ENCODE assay signal across 8 cellular contexts in the genomic region with DNA sequence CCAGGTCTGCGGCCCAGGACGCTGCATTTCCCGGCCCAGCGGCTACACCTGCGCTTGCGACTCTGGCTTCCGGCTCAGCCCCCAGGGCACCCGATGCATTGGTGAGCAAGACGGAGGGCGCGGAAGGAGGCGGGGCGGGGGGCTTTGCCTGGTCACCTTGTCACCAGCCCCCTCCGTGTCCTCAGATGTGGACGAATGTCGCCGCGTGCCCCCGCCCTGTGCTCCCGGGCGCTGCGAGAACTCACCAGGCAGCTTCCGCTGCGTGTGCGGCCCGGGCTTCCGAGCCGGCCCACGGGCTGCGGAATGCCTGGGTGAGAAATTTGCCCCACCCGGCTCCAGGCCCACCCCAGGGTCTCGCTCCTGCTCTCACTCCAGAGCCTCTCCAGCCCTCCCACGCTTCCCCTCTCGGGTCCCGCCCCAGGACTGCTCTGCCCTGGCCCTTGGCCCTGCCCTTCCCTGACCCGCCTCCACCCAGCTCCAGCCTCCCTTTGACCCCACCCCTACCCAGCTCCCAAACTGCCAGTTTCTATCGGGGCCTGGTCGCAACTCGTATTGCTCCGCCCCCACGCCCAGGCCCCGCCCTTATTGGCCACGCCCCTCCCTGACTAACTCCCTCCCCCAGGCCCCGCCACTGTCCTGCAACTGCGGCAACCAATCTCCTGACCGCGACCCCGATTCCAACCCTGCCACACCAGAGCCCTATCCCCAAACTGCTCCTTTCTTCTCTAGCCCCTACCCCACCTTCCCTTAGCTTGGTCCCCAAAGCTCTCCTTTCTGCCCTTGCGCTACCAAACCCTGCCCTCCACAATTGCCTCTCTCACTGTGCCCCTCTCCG. TPM values are rescaled to one million over a fixed set of nuclear protein-coding genes. Genes with fewer than 3 reads are reported as not detected.
DNase-seq lines count a peak whose midpoint lies in the region; ATAC-seq, FAIRE-seq and TF ChIP-seq lines count a peak whose summit lies in the region.

No MANE protein-coding gene starts in this region.

- H3K9ac ChIP-seq in MM.1S (ENCODE audit: low read length): peak overlapping the region; percentile 67; the same call in 1 of the 2 replicates

- in situ Hi-C loops in Caki2 (cut with HindIII; ENCODE audit: low pct_unique_long_range_greater_than_20kb, low sequenced_read_pairs): no loop called here

- DNase-seq in Caki2 (ENCODE audit: low read depth): peak; percentile 59
- DNase-seq in MM.1S: peak; percentile 91
- DNase-seq in activated CD4-positive, CD25-positive, alpha-beta regulatory T cell (lab: John Stamatoyannopoulos, UW): peak; percentile 54 to 86 (median 76)
- peak; percentile 75 for DNase-seq in central memory CD4-positive, alpha-beta T cell
- peak; percentile 84 for DNase-seq in kidney tubule cell (ENCODE audit: low spot score)
- peak; percentile 81 for DNase-seq in stimulated activated CD4-positive, alpha-beta T cell treated with anti-CD3 and anti-CD28 coated beads, Interleukin-2, amount 100 ng/mL, for 4 hours (ENCODE audit: low read depth)
- no peak for DNase-seq in HTR-8/SVneo (ENCODE audit: insufficient read length, low spot score)

- no peaks in the 10 kb centered on the region for H4K20me1 ChIP-seq in MM.1S (ENCODE audit: insufficient read depth, low read length)

- H3K4me2 ChIP-seq in MM.1S (ENCODE audit: low read depth, low read length): peak overlapping the region; percentile 93

- H3K36me3 ChIP-seq in MM.1S (replicated peaks; ENCODE audit: insufficient read depth, low read length): no peaks in the 10 kb centered on the region

- H3K79me2 ChIP-seq in MM.1S (ENCODE audit: low read length): no peaks in the 10 kb centered on the region

- H3K4me3 ChIP-seq in MM.1S (ENCODE audit: low read length): peak overlapping the region; percentile 71

- H3K27ac ChIP-seq in MM.1S (ENCODE audit: low read length): no peak overlapping the region

- H3K4me1 ChIP-seq in MM.1S (ENCODE audit: low read length): peaks cover 13% of the 10 kb centered on the region

- ATAC-seq in GM21528 (IDR thresholded peaks at IDR 0.05; ENCODE audit: low FRiP score, unreplicated experiment): peak; percentile 32

- no peaks in the 10 kb centered on the region for H3K9me3 ChIP-seq in MM.1S (replicated peaks; ENCODE audit: insufficient read depth, low read length)

- H2AFZ ChIP-seq in MM.1S (ENCODE audit: low read length): peak overlapping the region; percentile 86

- no peaks in the 10 kb centered on the region for H3K9me2 ChIP-seq in MM.1S (replicated peaks; ENCODE audit: insufficient read depth, low read length)

- TF ChIP-seq CTCF in MM.1S (IDR thresholded peaks at IDR 0.05; ENCODE audit: low read length): no peak

- H3F3A ChIP-seq in MM.1S (ENCODE audit: insufficient read depth, low read length): peaks cover 16% of the 10 kb centered on the region

- no peaks in the 10 kb centered on the region for H3K27me3 ChIP-seq in MM.1S (replicated peaks; ENCODE audit: insufficient read depth, low read length)

- FAIRE-seq in HTR-8/SVneo (lab: Jason Lieb, UNC): no peak

RNA-seq across cellular contexts. Expression of a gene that starts 8.6 kb away (rescaled TPM):
- total RNA-seq in Caki2 (2014; rRNA removed; shearing (Covaris generic); ENCODE audit: low replicate concordance): 47.7 and 129 TPM in 2 replicates

RNA-seq across cellular contexts. Expression of a gene that starts 33.1 kb away (rescaled TPM):
- 92.6 and 137 TPM in 2 replicates for total RNA-seq in Caki2 (2014; rRNA removed; shearing (Covaris generic); ENCODE audit: low replicate concordance)
